11 cellular contexts compared by ENCODE assay signal in genomic region chr12:12182926-12183325, GRCh38.
DNase-seq lines count a peak whose midpoint lies in the region; ATAC-seq, FAIRE-seq and TF ChIP-seq lines count a peak whose summit lies in the region.
"Had no signal": no experiment of that assay in that cellular context is flagged by ENCODE, and none has a peak within 500 bp of the region (broad histone marks: within the 10 kb centered on the region; RNA-seq: fewer than 3 reads in every experiment).

No MANE protein-coding gene starts in this region.

- no peak overlapping the region for H2AFZ ChIP-seq in K562 (ENCODE audit: low read depth, low read length)
- H2AFZ ChIP-seq: parathyroid adenoma had no signal

- H3K4me1 Mint-ChIP-seq in activated T-cell treated with anti-CD3 and anti-CD28 coated beads, Interleukin-2, amount 50 U/mL, for 24 hours (ENCODE audit: low read depth), result no peaks in the 10 kb centered on the region

- H3K36me3 ChIP-seq in K562 (ENCODE audit: control insufficient read depth, insufficient read depth, low read length) (peaks cover 12% of the 10 kb centered on the region), right lobe of liver (peaks cover 0 to 15% (median 0%) of the 10 kb centered on the region in 4 donors), aorta (ENCODE audit: control insufficient read depth in 1 of 2, insufficient read depth in 2 of 2, low read length in 1 of 2) (peaks cover 0 to 2% of the 10 kb centered on the region in 2 donors)

- TF ChIP-seq POLR2A in K562 (conservative IDR thresholded peaks at IDR 0.05), result no peak
- TF ChIP-seq POLR2A in right lobe of liver (IDR thresholded peaks at IDR 0.05), result no peak

- ATAC-seq in left cardiac atrium (peak; percentile 23 to 44), K562 (peak; percentile 45; the same call in 2 of the 3 replicates), right lobe of liver (peak; percentile 26 to 55 (median 49)), aorta (ENCODE audit: low FRiP score) (no peak)

- H3K9me3 Mint-ChIP-seq in activated T-cell treated with anti-CD3 and anti-CD28 coated beads, Interleukin-2, amount 50 U/mL, for 24 hours, result no peaks in the 10 kb centered on the region

- no peak overlapping the region for H3K27ac ChIP-seq in K562 (ENCODE audit: extremely low read depth, low read depth, low read length)
- peak overlapping the region in 1 of 3 donors; percentile 14 for H3K27ac ChIP-seq in right lobe of liver
- H3K27ac ChIP-seq in aorta (ENCODE audit: low read depth in 1 of 2, low read length in 2 of 2), result peak overlapping the region; percentile 12 to 76
- H3K27ac ChIP-seq: parathyroid adenoma had no signal

- peaks cover 0 to 3% of the 10 kb centered on the region in 2 experiments; a peak in 1 of 5 replicates for H3K4me1 ChIP-seq in K562 (replicated peaks in 1 of 2; ENCODE audit: control insufficient read depth in 2 of 2, insufficient read depth in 2 of 2, low read length in 2 of 2)
- H3K4me1 ChIP-seq in right lobe of liver, result peaks cover 0 to 9% (median 0%) of the 10 kb centered on the region in 4 donors
- H3K4me1 ChIP-seq in aorta (ENCODE audit: control insufficient read depth in 1 of 2, insufficient read depth in 2 of 2, low read length in 2 of 2), result peaks cover 2 to 8% of the 10 kb centered on the region in 2 donors

- H3K27me3 ChIP-seq in K562 (ENCODE audit: control insufficient read depth in 2 of 2, insufficient read depth in 2 of 2, low read length in 2 of 2), result no peaks in the 10 kb centered on the region
- H3K27me3 ChIP-seq in right lobe of liver, result no peaks in the 10 kb centered on the region
- H3K27me3 ChIP-seq in aorta (ENCODE audit: control insufficient read depth in 1 of 2, insufficient read depth in 2 of 2, low read length in 1 of 2), result no peaks in the 10 kb centered on the region

- H3K9me1 ChIP-seq in K562 (ENCODE audit: control insufficient read depth, insufficient read depth, low read length), result no peaks in the 10 kb centered on the region

- FAIRE-seq in K562 (lab: Jason Lieb, UNC), result no peak

- TF ChIP-seq CTCF in K562 (IDR thresholded peaks at IDR 0.05 in 2 of 3, conservative IDR thresholded peaks at IDR 0.05 in 1 of 3; ENCODE audit: insufficient read depth in 2 of 3, low read depth in 1 of 3, low read length in 3 of 3) (no peak), right lobe of liver (IDR thresholded peaks at IDR 0.05) (no peak)

- CTCF ChIA-PET in K562 (lab: Yijun Ruan, JAX; ENCODE audit: low intra/inter-chr PET ratio), result no interaction called here

- H3K36me3 Mint-ChIP-seq in activated T-cell treated with anti-CD3 and anti-CD28 coated beads, Interleukin-2, amount 50 U/mL, for 24 hours (ENCODE audit: low read depth), result peaks cover 9% of the 10 kb centered on the region

- no peaks in the 10 kb centered on the region for H4K20me1 ChIP-seq in K562 (replicated peaks; ENCODE audit: control insufficient read depth, insufficient read depth, low read length)

- H3K9ac ChIP-seq in K562 (ENCODE audit: insufficient read depth in 1 of 2, low read depth in 2 of 2, low read length in 2 of 2), result no peak overlapping the region
- H3K9ac ChIP-seq: parathyroid adenoma had no signal

- TF ChIP-seq RAD21 in K562 (CRISPR knock-in tag; conservative IDR thresholded peaks at IDR 0.05 in 1 of 2, IDR thresholded peaks at IDR 0.05 in 1 of 2), result no peak

- DNase-seq in left cardiac atrium (no peak), cardiac septum (ENCODE audit: low spot score) (no peak), K562 (ENCODE audit: extremely low read depth in 1 of 4, low spot score in 3 of 4) (peak in 1 of 4 experiments; percentile 9), right lobe of liver (no peak), aorta (no peak), iPS-NIHi7 (ENCODE audit: extremely low spot score) (no peak), NCI-H2107 (lab: John Stamatoyannopoulos, UW) (no peak)
- DNase-seq in activated T-cell treated with anti-CD3 and anti-CD28 coated beads, Interleukin-2, amount 50 U/mL, for 24 hours, result no peak
- DNase-seq: NCI-H1105; stimulated activated CD8-positive, alpha-beta memory T cell treated with anti-CD3 and anti-CD28 coated beads, Interleukin-4, amount 100 ng/mL, for 48 hours had no signal

- no peaks in the 10 kb centered on the region; the same call in 1 of the 3 replicates for H3K79me2 ChIP-seq in K562 (ENCODE audit: control insufficient read depth, insufficient read depth, low read length)

- no peak overlapping the region for H3K4me2 ChIP-seq in K562 (ENCODE audit: insufficient read depth, low read length)

- in situ Hi-C loops in K562 (cut with MboI), result no loop called here

- intact Hi-C loops in left cardiac atrium (cut with DNase I), result no loop called here
- intact Hi-C loops in cardiac septum (cut with DNase I), result no loop called here
- intact Hi-C loops in K562 (cut with micrococcal nuclease), result no loop called here
- intact Hi-C loops in right lobe of liver (cut with DNase I), result no loop called here
- intact Hi-C loops in aorta (cut with DNase I), result loop anchor here in 1 of 2 donors (10.0 kb wide), 1 partner anchor 82 kb away; the partner anchor contains the start of gene LRP6

- no peak for TF ChIP-seq EP300 in K562 (IDR thresholded peaks at IDR 0.05; ENCODE audit: low read length)

- H3K9me3 ChIP-seq in K562 (replicated peaks; ENCODE audit: control insufficient read depth, insufficient read depth, low read depth, low read length) (no peaks in the 10 kb centered on the region), right lobe of liver (no peaks in the 10 kb centered on the region), aorta (ENCODE audit: control insufficient read depth, low read length) (no peaks in the 10 kb centered on the region)

- H3K4me3 Mint-ChIP-seq in activated T-cell treated with anti-CD3 and anti-CD28 coated beads, Interleukin-2, amount 50 U/mL, for 24 hours, result no peak overlapping the region

- H3K4me3 ChIP-seq in K562 (no peak overlapping the region), right lobe of liver (no peak overlapping the region), aorta (ENCODE audit: low read length in 2 of 2) (no peak overlapping the region)

- no TSS peak for BruUV-seq in K562 (replicated peaks; lab: Mats Ljungman, UMichigan)

- peaks cover 12% of the 10 kb centered on the region for H3K27me3 Mint-ChIP-seq in activated T-cell treated with anti-CD3 and anti-CD28 coated beads, Interleukin-2, amount 50 U/mL, for 24 hours

- POLR2A ChIA-PET in K562 (lab: Yijun Ruan, JAX), result interaction anchor here (1.8 kb wide), 1 partner anchor 10 kb away, joined by 4 read pairs; no protein-coding TSS in a partner anchor

- no peak overlapping the region for H3K27ac Mint-ChIP-seq in activated T-cell treated with anti-CD3 and anti-CD28 coated beads, Interleukin-2, amount 50 U/mL, for 24 hours

TF ChIP-seq in K562, 482 proteins besides CTCF, POLR2A, EP300 and RAD21 (continues in another document):
- TF ChIP-seq SPI1 (IDR thresholded peaks at IDR 0.05; ENCODE audit: borderline replicate concordance, low read depth, low read length), result peak; percentile 11; the same call in 1 of the 2 replicates
- TF ChIP-seq BRF2 (IDR thresholded peaks at IDR 0.05; ENCODE audit: borderline replicate concordance, insufficient read depth, insufficient read length), result no peak
- TF ChIP-seq DNMT1 (IDR thresholded peaks at IDR 0.05), result no peak
- TF ChIP-seq ZNF696 (CRISPR knock-in tag; conservative IDR thresholded peaks at IDR 0.05), result no peak
- peak; percentile 59 for TF ChIP-seq MEIS2 (IDR thresholded peaks at IDR 0.05; ENCODE audit: partially characterized antibody)
- TF ChIP-seq HLTF (IDR thresholded peaks at IDR 0.05), result no peak
- no peak for TF ChIP-seq ZZZ3 (IDR thresholded peaks at IDR 0.05)
- no peak for TF ChIP-seq ZC3H11A (IDR thresholded peaks at IDR 0.05; ENCODE audit: low read depth, low read length)
- TF ChIP-seq RFX7 (CRISPR knock-in tag; IDR thresholded peaks at IDR 0.05), result no peak
- TF ChIP-seq AFF4 (CRISPR knock-in tag; IDR thresholded peaks at IDR 0.05), result no peak
